ENCODE assay signal across 17 cellular contexts in the genomic region with DNA sequence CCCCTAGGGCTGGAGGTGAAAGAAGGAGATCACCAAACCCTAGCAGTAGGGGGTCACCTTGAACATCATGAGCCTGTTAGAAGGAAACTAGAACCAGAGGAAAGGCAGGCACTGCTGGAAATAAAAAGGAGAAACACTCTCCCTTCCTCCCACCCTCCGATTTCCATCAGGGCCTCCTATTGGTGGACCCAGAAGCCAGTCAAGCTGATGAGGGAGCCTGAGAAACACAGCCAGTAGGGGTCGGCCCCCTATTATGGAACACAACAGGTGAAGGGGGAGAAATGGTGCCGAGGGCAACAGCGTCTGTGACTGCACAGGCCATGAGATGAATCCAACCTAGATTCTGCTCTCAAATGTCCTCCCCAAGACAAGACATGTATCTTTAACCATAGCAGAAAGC.
DNase-seq lines count a peak whose midpoint lies in the region; TF ChIP-seq lines count a peak whose summit lies in the region.
"Had no signal": no experiment of that assay in that cellular context is flagged by ENCODE, and none has a peak within 500 bp of the region (broad histone marks: within the 10 kb centered on the region; RNA-seq: fewer than 3 reads in every experiment).

No MANE protein-coding gene starts in this region.

- no peak overlapping the region for H3K27ac Mint-ChIP-seq in MCF 10A (ENCODE audit: low read depth, unreplicated experiment)
- H3K27ac Mint-ChIP-seq in activated T-helper 1 cell treated with anti-CD3 and anti-CD28 coated beads, Interleukin-12 subunit alpha, Interleukin-12 subunit beta, Interleukin-2, Interleukin-4 antibody, amounts not matched to agents 30 ng/mL and 10 ng/mL and 1 ng/mL, durations not matched to agents 14 hours and 24 hours and 36 hours = no peak overlapping the region

- H3K4me3 ChIP-seq in Jurkat, Clone E6-1 (ENCODE audit: low read length) = no peak overlapping the region
- H3K4me3 ChIP-seq in WERI-Rb-1 (ENCODE audit: low read depth, low read length) (no peak overlapping the region), mesendoderm (ENCODE audit: low read length) (no peak overlapping the region)

- DNase-seq in NCI-H748 (lab: John Stamatoyannopoulos, UW; ENCODE audit: unreplicated experiment) = peak; percentile 35
- no peak for DNase-seq in NCI-H748 treated with DMSO at 0.1 percent for 48 hours (lab: John Stamatoyannopoulos, UW)
- DNase-seq in Jurkat, Clone E6-1 (ENCODE audit: low read depth, low spot score) = peak; percentile 55
- peak; percentile 48 for DNase-seq in WERI-Rb-1
- DNase-seq in mesendoderm = peak; percentile 70
- no peak for DNase-seq in MCF 10A (ENCODE audit: unreplicated experiment)
- DNase-seq in activated T-helper 1 cell treated with anti-CD3 and anti-CD28 coated beads, Interleukin-12 subunit alpha, Interleukin-12 subunit beta, Interleukin-2, Interleukin-4 antibody, amounts not matched to agents 30 ng/mL and 10 ng/mL and 1 ng/mL, durations not matched to agents 14 hours and 24 hours and 36 hours (ENCODE audit: low spot score) = no peak
- no peak for DNase-seq in GM19238 (ENCODE audit: insufficient read length, low spot score)
- DNase-seq: DMS53, GOT3, IMR-90, NCI-H1092, NCI-H187, NCI-H446 treated with DMSO at 0.1 percent for 48 hours, PC-3 had no signal

- H2BK15ac ChIP-seq in mesendoderm (replicated peaks; ENCODE audit: low read depth) = no peak overlapping the region

- no peak overlapping the region for H3K27ac ChIP-seq in WERI-Rb-1
- H3K27ac ChIP-seq in mesendoderm (ENCODE audit: low read depth, low read length) = no peak overlapping the region
- H3K27ac ChIP-seq: C4-2B had no signal

- H3K9me3 ChIP-seq in WERI-Rb-1 (ENCODE audit: severe bottlenecking) = no peaks in the 10 kb centered on the region

- no peak overlapping the region for H4K5ac ChIP-seq in mesendoderm (ENCODE audit: low read length)

- no peak overlapping the region for H3K56ac ChIP-seq in mesendoderm (ENCODE audit: low read length)

- no peak overlapping the region for H3K9ac ChIP-seq in mesendoderm (ENCODE audit: low read length)

- no peaks in the 10 kb centered on the region for H3K4me1 ChIP-seq in mesendoderm (ENCODE audit: control insufficient read depth, low read depth, low read length)

- H3K36me3 ChIP-seq in WERI-Rb-1 (no peaks in the 10 kb centered on the region), mesendoderm (ENCODE audit: control insufficient read depth, insufficient read depth, low read length) (no peaks in the 10 kb centered on the region)

- H3K4me1 Mint-ChIP-seq in MCF 10A (ENCODE audit: insufficient read depth, unreplicated experiment) = no peaks in the 10 kb centered on the region
- no peaks in the 10 kb centered on the region for H3K4me1 Mint-ChIP-seq in activated T-helper 1 cell treated with anti-CD3 and anti-CD28 coated beads, Interleukin-12 subunit alpha, Interleukin-12 subunit beta, Interleukin-2, Interleukin-4 antibody, amounts not matched to agents 30 ng/mL and 10 ng/mL and 1 ng/mL, durations not matched to agents 14 hours and 24 hours and 36 hours (ENCODE audit: low read depth)

- POLR2A ChIA-PET in MCF 10A (lab: Yijun Ruan, JAX) = no interaction called here

- H2AK5ac ChIP-seq in mesendoderm (ENCODE audit: low read length) = no peak overlapping the region

- H3K27me3 Mint-ChIP-seq in MCF 10A (ENCODE audit: insufficient read depth, unreplicated experiment) = no peaks in the 10 kb centered on the region
- peaks cover 13% of the 10 kb centered on the region for H3K27me3 Mint-ChIP-seq in activated T-helper 1 cell treated with anti-CD3 and anti-CD28 coated beads, Interleukin-12 subunit alpha, Interleukin-12 subunit beta, Interleukin-2, Interleukin-4 antibody, amounts not matched to agents 30 ng/mL and 10 ng/mL and 1 ng/mL, durations not matched to agents 14 hours and 24 hours and 36 hours (ENCODE audit: insufficient read depth)

- no peak overlapping the region for H2BK120ac ChIP-seq in mesendoderm (ENCODE audit: low read depth, low read length)

- H3K18ac ChIP-seq in mesendoderm (ENCODE audit: low read length) = no peak overlapping the region

- H3K36me3 Mint-ChIP-seq in MCF 10A (ENCODE audit: insufficient read depth, unreplicated experiment) = no peaks in the 10 kb centered on the region
- no peaks in the 10 kb centered on the region for H3K36me3 Mint-ChIP-seq in activated T-helper 1 cell treated with anti-CD3 and anti-CD28 coated beads, Interleukin-12 subunit alpha, Interleukin-12 subunit beta, Interleukin-2, Interleukin-4 antibody, amounts not matched to agents 30 ng/mL and 10 ng/mL and 1 ng/mL, durations not matched to agents 14 hours and 24 hours and 36 hours (ENCODE audit: low read depth)

- H3K27me3 ChIP-seq in WERI-Rb-1 (ENCODE audit: insufficient read depth, low read depth, severe bottlenecking) = no peaks in the 10 kb centered on the region
- no peaks in the 10 kb centered on the region for H3K27me3 ChIP-seq in mesendoderm (ENCODE audit: insufficient read depth, low read length, poor library complexity)

- H3K4me2 ChIP-seq in mesendoderm (ENCODE audit: low read length) = no peak overlapping the region

- H3K4ac ChIP-seq in mesendoderm (ENCODE audit: low read depth, low read length) = no peak overlapping the region

- intact Hi-C loops in MCF 10A (cut with micrococcal nuclease) = no loop called here
- intact Hi-C loops in activated T-helper 1 cell treated with anti-CD3 and anti-CD28 coated beads, Interleukin-12 subunit alpha, Interleukin-12 subunit beta, Interleukin-2, Interleukin-4 antibody, amounts not matched to agents 30 ng/mL and 10 ng/mL and 1 ng/mL, durations not matched to agents 14 hours and 24 hours and 36 hours (cut with micrococcal nuclease) = no loop called here

- no CpG with 5 or more reads among the region's 4 CpGs for WGBS in mesendoderm (ENCODE audit: extremely low coverage, insufficient coverage, low lambda C conversion rate)

- CTCF ChIA-PET in MCF 10A (lab: Yijun Ruan, JAX) = no interaction called here

- no peak overlapping the region for H2BK5ac ChIP-seq in mesendoderm (ENCODE audit: low read length)

- no peaks in the 10 kb centered on the region for H3K79me2 ChIP-seq in mesendoderm (ENCODE audit: control insufficient read depth, insufficient read depth, low read length)

- peaks cover 14% of the 10 kb centered on the region for H3K9me3 Mint-ChIP-seq in MCF 10A (ENCODE audit: unreplicated experiment)
- H3K9me3 Mint-ChIP-seq in activated T-helper 1 cell treated with anti-CD3 and anti-CD28 coated beads, Interleukin-12 subunit alpha, Interleukin-12 subunit beta, Interleukin-2, Interleukin-4 antibody, amounts not matched to agents 30 ng/mL and 10 ng/mL and 1 ng/mL, durations not matched to agents 14 hours and 24 hours and 36 hours = no peaks in the 10 kb centered on the region
- H3K9me3 Mint-ChIP-seq: T-helper 1 cell treated with Interleukin-12 subunit alpha and Interleukin-12 subunit beta and Interleukin-4 antibody, amounts not matched to agents 30 μg/mL and 1 μg/mL, for 36 hours had no signal

- no peaks in the 10 kb centered on the region for H3K79me1 ChIP-seq in mesendoderm (ENCODE audit: low read length)

- no TSS peak for BruUV-seq in MCF 10A (replicated peaks; lab: Mats Ljungman, UMichigan)

- no peak overlapping the region for H3K23ac ChIP-seq in mesendoderm (ENCODE audit: low read length)

- TF ChIP-seq CTCF in WERI-Rb-1 (IDR thresholded peaks at IDR 0.05; ENCODE audit: low read depth, low read length) = no peak; the same call in 1 of the 2 replicates
- no peak for TF ChIP-seq CTCF in MCF 10A (IDR thresholded peaks at IDR 0.05; ENCODE audit: unreplicated experiment)

- no peak overlapping the region for H4K8ac ChIP-seq in mesendoderm (ENCODE audit: low read depth, low read length)

- H3K4me3 Mint-ChIP-seq in MCF 10A (ENCODE audit: unreplicated experiment) = no peak overlapping the region
- H3K4me3 Mint-ChIP-seq in activated T-helper 1 cell treated with anti-CD3 and anti-CD28 coated beads, Interleukin-12 subunit alpha, Interleukin-12 subunit beta, Interleukin-2, Interleukin-4 antibody, amounts not matched to agents 30 ng/mL and 10 ng/mL and 1 ng/mL, durations not matched to agents 14 hours and 24 hours and 36 hours = no peak overlapping the region
- H3K4me3 Mint-ChIP-seq: T-helper 1 cell treated with Interleukin-12 subunit alpha and Interleukin-12 subunit beta and Interleukin-4 antibody, amounts not matched to agents 30 μg/mL and 1 μg/mL, for 36 hours had no signal

Comparison
In these comparisons a context has a peak if more than half of its experiments do, and no peak if none do; other contexts are left out.
1. DNase-seq: peak in NCI-H748 (single experiment), Jurkat, Clone E6-1 (single experiment), WERI-Rb-1 (single experiment) and mesendoderm (single experiment); none in NCI-H748 treated with DMSO at 0.1 percent for 48 hours (single experiment), MCF 10A (single experiment), activated T-helper 1 cell treated with anti-CD3 and anti-CD28 coated beads, Interleukin-12 subunit alpha, Interleukin-12 subunit beta, Interleukin-2, Interleukin-4 antibody, amounts not matched to agents 30 ng/mL and 10 ng/mL and 1 ng/mL, durations not matched to agents 14 hours and 24 hours and 36 hours (single experiment) and GM19238 (single experiment).